Comparison of ENCODE assay signal across 1 cellular context in the genomic region with DNA sequence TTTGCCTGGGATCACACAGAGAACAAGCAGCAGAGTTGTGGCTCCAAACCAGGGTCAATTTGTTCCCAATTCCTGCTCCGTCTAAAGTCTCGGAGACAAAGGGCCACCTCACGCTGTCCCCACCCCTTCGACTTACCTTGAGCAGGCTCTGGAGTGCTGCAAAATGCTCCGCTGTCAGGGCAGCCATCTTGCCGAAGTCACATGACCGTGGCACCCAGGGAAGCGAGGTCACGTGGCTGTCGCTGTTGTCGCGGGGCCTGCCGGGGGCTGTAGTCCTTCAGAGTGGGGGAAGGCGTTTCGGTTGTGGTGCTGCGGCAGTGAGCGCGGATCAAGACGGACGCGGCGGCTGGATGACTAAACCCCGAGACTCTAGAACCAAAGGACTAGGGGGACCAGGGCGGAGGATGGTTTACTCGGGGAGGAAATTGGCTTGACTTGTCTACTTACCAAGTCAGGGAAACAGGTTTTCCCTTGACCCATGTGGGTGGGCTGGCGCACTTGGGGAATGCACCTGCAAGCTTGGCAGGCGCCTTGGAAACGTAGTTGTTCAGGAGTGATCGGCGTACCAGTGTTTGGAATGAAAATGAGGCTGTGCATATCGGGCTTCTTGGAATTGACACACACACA.
TF ChIP-seq lines count a peak whose summit lies in the region.

A gene (minus strand): TSS at position 199 of the 627 bp plus-strand sequence. CDS start 12 bp downstream, at position 187.

TF ChIP-seq in GM12878, 131 proteins besides CTCF, POLR2A, EP300 and RAD21 (continued from another document and continues in another):
- TF ChIP-seq, protein P1, sequence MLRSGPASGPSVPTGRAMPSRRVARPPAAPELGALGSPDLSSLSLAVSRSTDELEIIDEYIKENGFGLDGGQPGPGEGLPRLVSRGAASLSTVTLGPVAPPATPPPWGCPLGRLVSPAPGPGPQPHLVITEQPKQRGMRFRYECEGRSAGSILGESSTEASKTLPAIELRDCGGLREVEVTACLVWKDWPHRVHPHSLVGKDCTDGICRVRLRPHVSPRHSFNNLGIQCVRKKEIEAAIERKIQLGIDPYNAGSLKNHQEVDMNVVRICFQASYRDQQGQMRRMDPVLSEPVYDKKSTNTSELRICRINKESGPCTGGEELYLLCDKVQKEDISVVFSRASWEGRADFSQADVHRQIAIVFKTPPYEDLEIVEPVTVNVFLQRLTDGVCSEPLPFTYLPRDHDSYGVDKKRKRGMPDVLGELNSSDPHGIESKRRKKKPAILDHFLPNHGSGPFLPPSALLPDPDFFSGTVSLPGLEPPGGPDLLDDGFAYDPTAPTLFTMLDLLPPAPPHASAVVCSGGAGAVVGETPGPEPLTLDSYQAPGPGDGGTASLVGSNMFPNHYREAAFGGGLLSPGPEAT (IDR thresholded peaks at IDR 0.05; ENCODE audit: low read depth) = peak; percentile 98
- TF ChIP-seq PAX8 (IDR thresholded peaks at IDR 0.05) (no peak), BHLHE40 (IDR thresholded peaks at IDR 0.05; ENCODE audit: borderline replicate concordance in 1 of 2, low read depth in 2 of 2, low read length in 1 of 2) (peak in 1 of 2 experiments; percentile 87; a peak in 3 of 4 replicates), POLR2AphosphoS2 (IDR thresholded peaks at IDR 0.05; ENCODE audit: low read depth, low read length) (no peak), YY1 (IDR thresholded peaks at IDR 0.05; ENCODE audit: low read depth, low read length) (peak; percentile 99), IKZF2 (IDR thresholded peaks at IDR 0.05) (peak in 1 of 2 experiments; percentile 23; a peak in 1 of 4 replicates), RCOR1 (conservative IDR thresholded peaks at IDR 0.05; ENCODE audit: low read depth, low read length) (no peak), WRNIP1 (IDR thresholded peaks at IDR 0.05; ENCODE audit: borderline replicate concordance, low read depth, low read length) (no peak), MXI1 (IDR thresholded peaks at IDR 0.05; ENCODE audit: low read depth, low read length) (peak; percentile 85), RBBP5 (conservative IDR thresholded peaks at IDR 0.05) (no peak), JUNB (IDR thresholded peaks at IDR 0.05) (no peak), TAF1 (IDR thresholded peaks at IDR 0.05; ENCODE audit: borderline replicate concordance, low read depth, low read length) (peak; percentile 92), CBX5 (IDR thresholded peaks at IDR 0.05; ENCODE audit: low read depth) (no peak; the same call in 1 of the 2 replicates), BACH1 (IDR thresholded peaks at IDR 0.05; ENCODE audit: borderline replicate concordance) (peak; percentile 73), KDM1A (IDR thresholded peaks at IDR 0.05; ENCODE audit: borderline replicate concordance) (no peak), TARDBP (IDR thresholded peaks at IDR 0.05; ENCODE audit: borderline replicate concordance) (peak; percentile 98), CBX3 (IDR thresholded peaks at IDR 0.05; ENCODE audit: borderline replicate concordance, low read depth) (no peak), POLR2AphosphoS5 (IDR thresholded peaks at IDR 0.05; ENCODE audit: low read length) (peak; percentile 84), EZH2 (IDR thresholded peaks at IDR 0.05; ENCODE audit: borderline replicate concordance, control insufficient read depth, low read depth, low read length) (no peak)
- TF ChIP-seq, protein P2, sequence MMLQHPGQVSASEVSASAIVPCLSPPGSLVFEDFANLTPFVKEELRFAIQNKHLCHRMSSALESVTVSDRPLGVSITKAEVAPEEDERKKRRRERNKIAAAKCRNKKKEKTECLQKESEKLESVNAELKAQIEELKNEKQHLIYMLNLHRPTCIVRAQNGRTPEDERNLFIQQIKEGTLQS (IDR thresholded peaks at IDR 0.05; ENCODE audit: borderline replicate concordance, extremely low read depth, low read depth, low read length) = peak; percentile 99
- TF ChIP-seq, protein P3, sequence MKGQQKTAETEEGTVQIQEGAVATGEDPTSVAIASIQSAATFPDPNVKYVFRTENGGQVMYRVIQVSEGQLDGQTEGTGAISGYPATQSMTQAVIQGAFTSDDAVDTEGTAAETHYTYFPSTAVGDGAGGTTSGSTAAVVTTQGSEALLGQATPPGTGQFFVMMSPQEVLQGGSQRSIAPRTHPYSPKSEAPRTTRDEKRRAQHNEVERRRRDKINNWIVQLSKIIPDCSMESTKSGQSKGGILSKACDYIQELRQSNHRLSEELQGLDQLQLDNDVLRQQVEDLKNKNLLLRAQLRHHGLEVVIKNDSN (IDR thresholded peaks at IDR 0.05; ENCODE audit: borderline replicate concordance, extremely low read length, insufficient read depth, low read depth, low read length) = peak; percentile 99
- TF ChIP-seq, protein P4, sequence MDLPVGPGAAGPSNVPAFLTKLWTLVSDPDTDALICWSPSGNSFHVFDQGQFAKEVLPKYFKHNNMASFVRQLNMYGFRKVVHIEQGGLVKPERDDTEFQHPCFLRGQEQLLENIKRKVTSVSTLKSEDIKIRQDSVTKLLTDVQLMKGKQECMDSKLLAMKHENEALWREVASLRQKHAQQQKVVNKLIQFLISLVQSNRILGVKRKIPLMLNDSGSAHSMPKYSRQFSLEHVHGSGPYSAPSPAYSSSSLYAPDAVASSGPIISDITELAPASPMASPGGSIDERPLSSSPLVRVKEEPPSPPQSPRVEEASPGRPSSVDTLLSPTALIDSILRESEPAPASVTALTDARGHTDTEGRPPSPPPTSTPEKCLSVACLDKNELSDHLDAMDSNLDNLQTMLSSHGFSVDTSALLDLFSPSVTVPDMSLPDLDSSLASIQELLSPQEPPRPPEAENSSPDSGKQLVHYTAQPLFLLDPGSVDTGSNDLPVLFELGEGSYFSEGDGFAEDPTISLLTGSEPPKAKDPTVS (IDR thresholded peaks at IDR 0.05; ENCODE audit: low read depth, low read length) = no peak
- TF ChIP-seq, protein P5, sequence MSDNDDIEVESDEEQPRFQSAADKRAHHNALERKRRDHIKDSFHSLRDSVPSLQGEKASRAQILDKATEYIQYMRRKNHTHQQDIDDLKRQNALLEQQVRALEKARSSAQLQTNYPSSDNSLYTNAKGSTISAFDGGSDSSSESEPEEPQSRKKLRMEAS (IDR thresholded peaks at IDR 0.05; ENCODE audit: low read depth, low read length) = peak; percentile 91
- TF ChIP-seq, protein P6, sequence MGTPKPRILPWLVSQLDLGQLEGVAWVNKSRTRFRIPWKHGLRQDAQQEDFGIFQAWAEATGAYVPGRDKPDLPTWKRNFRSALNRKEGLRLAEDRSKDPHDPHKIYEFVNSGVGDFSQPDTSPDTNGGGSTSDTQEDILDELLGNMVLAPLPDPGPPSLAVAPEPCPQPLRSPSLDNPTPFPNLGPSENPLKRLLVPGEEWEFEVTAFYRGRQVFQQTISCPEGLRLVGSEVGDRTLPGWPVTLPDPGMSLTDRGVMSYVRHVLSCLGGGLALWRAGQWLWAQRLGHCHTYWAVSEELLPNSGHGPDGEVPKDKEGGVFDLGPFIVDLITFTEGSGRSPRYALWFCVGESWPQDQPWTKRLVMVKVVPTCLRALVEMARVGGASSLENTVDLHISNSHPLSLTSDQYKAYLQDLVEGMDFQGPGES (IDR thresholded peaks at IDR 0.05) = peak; percentile 62; the same call in 1 of the 2 replicates
- TF ChIP-seq, protein P7, sequence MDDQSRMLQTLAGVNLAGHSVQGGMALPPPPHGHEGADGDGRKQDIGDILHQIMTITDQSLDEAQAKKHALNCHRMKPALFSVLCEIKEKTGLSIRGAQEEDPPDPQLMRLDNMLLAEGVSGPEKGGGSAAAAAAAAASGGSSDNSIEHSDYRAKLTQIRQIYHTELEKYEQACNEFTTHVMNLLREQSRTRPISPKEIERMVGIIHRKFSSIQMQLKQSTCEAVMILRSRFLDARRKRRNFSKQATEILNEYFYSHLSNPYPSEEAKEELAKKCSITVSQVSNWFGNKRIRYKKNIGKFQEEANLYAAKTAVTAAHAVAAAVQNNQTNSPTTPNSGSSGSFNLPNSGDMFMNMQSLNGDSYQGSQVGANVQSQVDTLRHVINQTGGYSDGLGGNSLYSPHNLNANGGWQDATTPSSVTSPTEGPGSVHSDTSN (IDR thresholded peaks at IDR 0.05; ENCODE audit: insufficient replicate concordance, low read depth, low read length) = peak; percentile 66
- TF ChIP-seq, protein P8, sequence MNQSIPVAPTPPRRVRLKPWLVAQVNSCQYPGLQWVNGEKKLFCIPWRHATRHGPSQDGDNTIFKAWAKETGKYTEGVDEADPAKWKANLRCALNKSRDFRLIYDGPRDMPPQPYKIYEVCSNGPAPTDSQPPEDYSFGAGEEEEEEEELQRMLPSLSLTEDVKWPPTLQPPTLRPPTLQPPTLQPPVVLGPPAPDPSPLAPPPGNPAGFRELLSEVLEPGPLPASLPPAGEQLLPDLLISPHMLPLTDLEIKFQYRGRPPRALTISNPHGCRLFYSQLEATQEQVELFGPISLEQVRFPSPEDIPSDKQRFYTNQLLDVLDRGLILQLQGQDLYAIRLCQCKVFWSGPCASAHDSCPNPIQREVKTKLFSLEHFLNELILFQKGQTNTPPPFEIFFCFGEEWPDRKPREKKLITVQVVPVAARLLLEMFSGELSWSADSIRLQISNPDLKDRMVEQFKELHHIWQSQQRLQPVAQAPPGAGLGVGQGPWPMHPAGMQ (IDR thresholded peaks at IDR 0.05; ENCODE audit: borderline replicate concordance) = no peak
- TF ChIP-seq, protein P9, sequence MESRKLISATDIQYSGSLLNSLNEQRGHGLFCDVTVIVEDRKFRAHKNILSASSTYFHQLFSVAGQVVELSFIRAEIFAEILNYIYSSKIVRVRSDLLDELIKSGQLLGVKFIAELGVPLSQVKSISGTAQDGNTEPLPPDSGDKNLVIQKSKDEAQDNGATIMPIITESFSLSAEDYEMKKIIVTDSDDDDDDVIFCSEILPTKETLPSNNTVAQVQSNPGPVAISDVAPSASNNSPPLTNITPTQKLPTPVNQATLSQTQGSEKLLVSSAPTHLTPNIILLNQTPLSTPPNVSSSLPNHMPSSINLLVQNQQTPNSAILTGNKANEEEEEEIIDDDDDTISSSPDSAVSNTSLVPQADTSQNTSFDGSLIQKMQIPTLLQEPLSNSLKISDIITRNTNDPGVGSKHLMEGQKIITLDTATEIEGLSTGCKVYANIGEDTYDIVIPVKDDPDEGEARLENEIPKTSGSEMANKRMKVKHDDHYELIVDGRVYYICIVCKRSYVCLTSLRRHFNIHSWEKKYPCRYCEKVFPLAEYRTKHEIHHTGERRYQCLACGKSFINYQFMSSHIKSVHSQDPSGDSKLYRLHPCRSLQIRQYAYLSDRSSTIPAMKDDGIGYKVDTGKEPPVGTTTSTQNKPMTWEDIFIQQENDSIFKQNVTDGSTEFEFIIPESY (IDR thresholded peaks at IDR 0.05) = no peak
- TF ChIP-seq, protein P10, sequence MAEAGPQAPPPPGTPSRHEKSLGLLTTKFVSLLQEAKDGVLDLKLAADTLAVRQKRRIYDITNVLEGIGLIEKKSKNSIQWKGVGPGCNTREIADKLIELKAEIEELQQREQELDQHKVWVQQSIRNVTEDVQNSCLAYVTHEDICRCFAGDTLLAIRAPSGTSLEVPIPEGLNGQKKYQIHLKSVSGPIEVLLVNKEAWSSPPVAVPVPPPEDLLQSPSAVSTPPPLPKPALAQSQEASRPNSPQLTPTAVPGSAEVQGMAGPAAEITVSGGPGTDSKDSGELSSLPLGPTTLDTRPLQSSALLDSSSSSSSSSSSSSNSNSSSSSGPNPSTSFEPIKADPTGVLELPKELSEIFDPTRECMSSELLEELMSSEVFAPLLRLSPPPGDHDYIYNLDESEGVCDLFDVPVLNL (IDR thresholded peaks at IDR 0.05; ENCODE audit: low read depth, low read length) = no peak
- TF ChIP-seq, protein P11, sequence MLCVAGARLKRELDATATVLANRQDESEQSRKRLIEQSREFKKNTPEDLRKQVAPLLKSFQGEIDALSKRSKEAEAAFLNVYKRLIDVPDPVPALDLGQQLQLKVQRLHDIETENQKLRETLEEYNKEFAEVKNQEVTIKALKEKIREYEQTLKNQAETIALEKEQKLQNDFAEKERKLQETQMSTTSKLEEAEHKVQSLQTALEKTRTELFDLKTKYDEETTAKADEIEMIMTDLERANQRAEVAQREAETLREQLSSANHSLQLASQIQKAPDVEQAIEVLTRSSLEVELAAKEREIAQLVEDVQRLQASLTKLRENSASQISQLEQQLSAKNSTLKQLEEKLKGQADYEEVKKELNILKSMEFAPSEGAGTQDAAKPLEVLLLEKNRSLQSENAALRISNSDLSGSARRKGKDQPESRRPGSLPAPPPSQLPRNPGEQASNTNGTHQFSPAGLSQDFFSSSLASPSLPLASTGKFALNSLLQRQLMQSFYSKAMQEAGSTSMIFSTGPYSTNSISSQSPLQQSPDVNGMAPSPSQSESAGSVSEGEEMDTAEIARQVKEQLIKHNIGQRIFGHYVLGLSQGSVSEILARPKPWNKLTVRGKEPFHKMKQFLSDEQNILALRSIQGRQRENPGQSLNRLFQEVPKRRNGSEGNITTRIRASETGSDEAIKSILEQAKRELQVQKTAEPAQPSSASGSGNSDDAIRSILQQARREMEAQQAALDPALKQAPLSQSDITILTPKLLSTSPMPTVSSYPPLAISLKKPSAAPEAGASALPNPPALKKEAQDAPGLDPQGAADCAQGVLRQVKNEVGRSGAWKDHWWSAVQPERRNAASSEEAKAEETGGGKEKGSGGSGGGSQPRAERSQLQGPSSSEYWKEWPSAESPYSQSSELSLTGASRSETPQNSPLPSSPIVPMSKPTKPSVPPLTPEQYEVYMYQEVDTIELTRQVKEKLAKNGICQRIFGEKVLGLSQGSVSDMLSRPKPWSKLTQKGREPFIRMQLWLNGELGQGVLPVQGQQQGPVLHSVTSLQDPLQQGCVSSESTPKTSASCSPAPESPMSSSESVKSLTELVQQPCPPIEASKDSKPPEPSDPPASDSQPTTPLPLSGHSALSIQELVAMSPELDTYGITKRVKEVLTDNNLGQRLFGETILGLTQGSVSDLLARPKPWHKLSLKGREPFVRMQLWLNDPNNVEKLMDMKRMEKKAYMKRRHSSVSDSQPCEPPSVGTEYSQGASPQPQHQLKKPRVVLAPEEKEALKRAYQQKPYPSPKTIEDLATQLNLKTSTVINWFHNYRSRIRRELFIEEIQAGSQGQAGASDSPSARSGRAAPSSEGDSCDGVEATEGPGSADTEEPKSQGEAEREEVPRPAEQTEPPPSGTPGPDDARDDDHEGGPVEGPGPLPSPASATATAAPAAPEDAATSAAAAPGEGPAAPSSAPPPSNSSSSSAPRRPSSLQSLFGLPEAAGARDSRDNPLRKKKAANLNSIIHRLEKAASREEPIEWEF (IDR thresholded peaks at IDR 0.05; ENCODE audit: insufficient replicate concordance, low read depth, low read length) = no peak
- TF ChIP-seq, protein P12, sequence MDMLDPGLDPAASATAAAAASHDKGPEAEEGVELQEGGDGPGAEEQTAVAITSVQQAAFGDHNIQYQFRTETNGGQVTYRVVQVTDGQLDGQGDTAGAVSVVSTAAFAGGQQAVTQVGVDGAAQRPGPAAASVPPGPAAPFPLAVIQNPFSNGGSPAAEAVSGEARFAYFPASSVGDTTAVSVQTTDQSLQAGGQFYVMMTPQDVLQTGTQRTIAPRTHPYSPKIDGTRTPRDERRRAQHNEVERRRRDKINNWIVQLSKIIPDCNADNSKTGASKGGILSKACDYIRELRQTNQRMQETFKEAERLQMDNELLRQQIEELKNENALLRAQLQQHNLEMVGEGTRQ (IDR thresholded peaks at IDR 0.05; ENCODE audit: borderline replicate concordance, low read depth, low read length) = peak; percentile 98
- TF ChIP-seq, protein P13, sequence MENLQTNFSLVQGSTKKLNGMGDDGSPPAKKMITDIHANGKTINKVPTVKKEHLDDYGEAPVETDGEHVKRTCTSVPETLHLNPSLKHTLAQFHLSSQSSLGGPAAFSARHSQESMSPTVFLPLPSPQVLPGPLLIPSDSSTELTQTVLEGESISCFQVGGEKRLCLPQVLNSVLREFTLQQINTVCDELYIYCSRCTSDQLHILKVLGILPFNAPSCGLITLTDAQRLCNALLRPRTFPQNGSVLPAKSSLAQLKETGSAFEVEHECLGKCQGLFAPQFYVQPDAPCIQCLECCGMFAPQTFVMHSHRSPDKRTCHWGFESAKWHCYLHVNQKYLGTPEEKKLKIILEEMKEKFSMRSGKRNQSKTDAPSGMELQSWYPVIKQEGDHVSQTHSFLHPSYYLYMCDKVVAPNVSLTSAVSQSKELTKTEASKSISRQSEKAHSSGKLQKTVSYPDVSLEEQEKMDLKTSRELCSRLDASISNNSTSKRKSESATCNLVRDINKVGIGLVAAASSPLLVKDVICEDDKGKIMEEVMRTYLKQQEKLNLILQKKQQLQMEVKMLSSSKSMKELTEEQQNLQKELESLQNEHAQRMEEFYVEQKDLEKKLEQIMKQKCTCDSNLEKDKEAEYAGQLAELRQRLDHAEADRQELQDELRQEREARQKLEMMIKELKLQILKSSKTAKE (IDR thresholded peaks at IDR 0.05; ENCODE audit: low read depth, poor library complexity, severe bottlenecking) = no peak
